1 cellular context compared by ENCODE assay signal in the genomic region with DNA sequence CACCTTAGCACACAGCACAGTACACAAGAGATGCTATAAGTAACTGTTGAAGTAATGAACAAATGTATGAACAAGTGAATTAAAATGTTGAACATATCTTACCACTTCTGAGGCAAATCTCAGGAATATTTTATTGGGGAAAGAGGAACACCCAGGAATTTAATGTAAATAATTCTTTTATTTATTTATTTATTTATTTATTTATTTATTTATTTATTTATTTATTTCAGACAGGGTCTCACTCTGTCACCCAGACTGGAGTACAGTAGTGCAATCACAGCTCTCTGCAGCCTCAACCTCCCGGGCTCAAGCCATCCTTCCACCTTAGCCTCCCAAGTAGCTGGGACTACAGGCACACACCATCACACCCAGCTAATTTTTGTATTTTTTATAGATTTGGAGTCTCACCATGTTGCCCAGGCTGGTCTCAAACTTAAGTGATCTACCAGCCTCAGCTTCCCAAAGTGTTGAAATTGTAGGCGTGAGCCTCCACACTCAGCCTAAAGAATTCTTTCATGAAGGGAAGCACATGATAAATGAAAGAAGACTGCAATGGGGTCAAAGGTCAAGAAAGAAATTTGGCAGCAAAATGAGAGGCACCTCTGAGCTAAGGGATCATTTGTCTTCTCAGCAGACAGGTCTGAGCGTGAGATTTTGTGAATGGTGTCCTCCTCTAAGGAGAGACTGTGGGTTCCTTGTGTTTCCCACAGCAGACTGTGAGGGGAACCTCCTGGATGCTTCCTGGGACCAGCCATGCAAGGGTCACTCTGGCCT.
TF ChIP-seq lines count a peak whose summit lies in the region.

No MANE protein-coding gene starts in this region.

TF ChIP-seq in HEK293, 187 proteins besides CTCF, POLR2A, EP300 and RAD21 (continued from another document):
- TF ChIP-seq ZNF654 (tag by site-specific recombination; IDR thresholded peaks at IDR 0.05; ENCODE audit: low read depth) (0 out of 2 replicates have a peak, but pooled peaks have one; percentile 13), ZFP41 (tag by site-specific recombination; IDR thresholded peaks at IDR 0.05; ENCODE audit: borderline replicate concordance) (no peak), ZSCAN18 (tag by site-specific recombination; IDR thresholded peaks at IDR 0.05) (no peak), ZNF157 (tag by site-specific recombination; IDR thresholded peaks at IDR 0.05) (no peak), ZNF311 (tag by site-specific recombination; IDR thresholded peaks at IDR 0.05; ENCODE audit: borderline replicate concordance) (no peak), SCRT2 (tag by site-specific recombination; IDR thresholded peaks at IDR 0.05) (no peak), ZNF664 (tag by site-specific recombination; IDR thresholded peaks at IDR 0.05) (no peak), SCRT1 (tag by site-specific recombination; IDR thresholded peaks at IDR 0.05; ENCODE audit: borderline replicate concordance) (no peak), PRDM1 (tag by site-specific recombination; IDR thresholded peaks at IDR 0.05) (no peak), ZNF677 (tag by site-specific recombination; IDR thresholded peaks at IDR 0.05) (no peak), ZBTB8A (tag by site-specific recombination; IDR thresholded peaks at IDR 0.05) (peak; percentile 62), TRIM28 (IDR thresholded peaks at IDR 0.05; ENCODE audit: borderline replicate concordance, low read length) (no peak), ZNF121 (tag by site-specific recombination; IDR thresholded peaks at IDR 0.05) (no peak), ZNF521 (tag by site-specific recombination; IDR thresholded peaks at IDR 0.05) (no peak), ZNF658 (tag by site-specific recombination; IDR thresholded peaks at IDR 0.05) (no peak), ZNF571 (tag by site-specific recombination; IDR thresholded peaks at IDR 0.05) (no peak), ZNF140 (tag by site-specific recombination; IDR thresholded peaks at IDR 0.05) (peak; percentile 67; the same call in 1 of the 2 replicates), ZNF426 (tag by site-specific recombination; IDR thresholded peaks at IDR 0.05) (peak; percentile 86), ZNF555 (tag by site-specific recombination; conservative IDR thresholded peaks at IDR 0.05) (peak; percentile 73), YY2 (tag by site-specific recombination; IDR thresholded peaks at IDR 0.05) (no peak), ZNF621 (tag by site-specific recombination; IDR thresholded peaks at IDR 0.05) (no peak), ZNF223 (tag by site-specific recombination; IDR thresholded peaks at IDR 0.05) (no peak), ZNF529 (tag by site-specific recombination; IDR thresholded peaks at IDR 0.05; ENCODE audit: insufficient replicate concordance) (peak; percentile 29), ZBTB1 (tag by site-specific recombination; IDR thresholded peaks at IDR 0.05) (no peak), ZNF366 (tag by site-specific recombination; conservative IDR thresholded peaks at IDR 0.05) (no peak), ZNF292 (tag by site-specific recombination; IDR thresholded peaks at IDR 0.05; ENCODE audit: borderline replicate concordance, low read depth) (no peak), ZNF510 (tag by site-specific recombination; IDR thresholded peaks at IDR 0.05; ENCODE audit: insufficient replicate concordance) (peak; percentile 52), ZSCAN23 (tag by site-specific recombination; IDR thresholded peaks at IDR 0.05) (no peak), OSR2 (tag by site-specific recombination; IDR thresholded peaks at IDR 0.05) (no peak)
- TF ChIP-seq, protein P1, sequence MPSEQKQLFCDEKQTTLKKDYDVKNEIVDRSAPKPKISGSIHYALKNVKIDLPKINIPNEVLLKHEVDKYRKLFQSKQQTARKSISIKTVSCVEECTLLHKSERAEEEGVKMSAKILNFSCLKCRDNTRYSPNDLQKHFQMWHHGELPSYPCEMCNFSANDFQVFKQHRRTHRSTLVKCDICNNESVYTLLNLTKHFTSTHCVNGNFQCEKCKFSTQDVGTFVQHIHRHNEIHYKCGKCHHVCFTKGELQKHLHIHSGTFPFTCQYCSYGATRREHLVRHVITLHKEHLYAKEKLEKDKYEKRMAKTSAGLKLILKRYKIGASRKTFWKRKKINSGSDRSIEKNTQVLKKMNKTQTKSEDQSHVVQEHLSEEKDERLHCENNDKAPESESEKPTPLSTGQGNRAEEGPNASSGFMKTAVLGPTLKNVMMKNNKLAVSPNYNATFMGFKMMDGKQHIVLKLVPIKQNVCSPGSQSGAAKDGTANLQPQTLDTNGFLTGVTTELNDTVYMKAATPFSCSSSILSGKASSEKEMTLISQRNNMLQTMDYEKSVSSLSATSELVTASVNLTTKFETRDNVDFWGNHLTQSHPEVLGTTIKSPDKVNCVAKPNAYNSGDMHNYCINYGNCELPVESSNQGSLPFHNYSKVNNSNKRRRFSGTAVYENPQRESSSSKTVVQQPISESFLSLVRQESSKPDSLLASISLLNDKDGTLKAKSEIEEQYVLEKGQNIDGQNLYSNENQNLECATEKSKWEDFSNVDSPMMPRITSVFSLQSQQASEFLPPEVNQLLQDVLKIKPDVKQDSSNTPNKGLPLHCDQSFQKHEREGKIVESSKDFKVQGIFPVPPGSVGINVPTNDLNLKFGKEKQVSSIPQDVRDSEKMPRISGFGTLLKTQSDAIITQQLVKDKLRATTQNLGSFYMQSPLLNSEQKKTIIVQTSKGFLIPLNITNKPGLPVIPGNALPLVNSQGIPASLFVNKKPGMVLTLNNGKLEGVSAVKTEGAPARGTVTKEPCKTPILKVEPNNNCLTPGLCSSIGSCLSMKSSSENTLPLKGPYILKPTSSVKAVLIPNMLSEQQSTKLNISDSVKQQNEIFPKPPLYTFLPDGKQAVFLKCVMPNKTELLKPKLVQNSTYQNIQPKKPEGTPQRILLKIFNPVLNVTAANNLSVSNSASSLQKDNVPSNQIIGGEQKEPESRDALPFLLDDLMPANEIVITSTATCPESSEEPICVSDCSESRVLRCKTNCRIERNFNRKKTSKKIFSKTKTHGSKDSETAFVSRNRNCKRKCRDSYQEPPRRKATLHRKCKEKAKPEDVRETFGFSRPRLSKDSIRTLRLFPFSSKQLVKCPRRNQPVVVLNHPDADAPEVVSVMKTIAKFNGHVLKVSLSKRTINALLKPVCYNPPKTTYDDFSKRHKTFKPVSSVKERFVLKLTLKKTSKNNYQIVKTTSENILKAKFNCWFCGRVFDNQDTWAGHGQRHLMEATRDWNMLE (tag by site-specific recombination; conservative IDR thresholded peaks at IDR 0.05; ENCODE audit: low read depth), result peak; percentile 83
- TF ChIP-seq, protein P2, sequence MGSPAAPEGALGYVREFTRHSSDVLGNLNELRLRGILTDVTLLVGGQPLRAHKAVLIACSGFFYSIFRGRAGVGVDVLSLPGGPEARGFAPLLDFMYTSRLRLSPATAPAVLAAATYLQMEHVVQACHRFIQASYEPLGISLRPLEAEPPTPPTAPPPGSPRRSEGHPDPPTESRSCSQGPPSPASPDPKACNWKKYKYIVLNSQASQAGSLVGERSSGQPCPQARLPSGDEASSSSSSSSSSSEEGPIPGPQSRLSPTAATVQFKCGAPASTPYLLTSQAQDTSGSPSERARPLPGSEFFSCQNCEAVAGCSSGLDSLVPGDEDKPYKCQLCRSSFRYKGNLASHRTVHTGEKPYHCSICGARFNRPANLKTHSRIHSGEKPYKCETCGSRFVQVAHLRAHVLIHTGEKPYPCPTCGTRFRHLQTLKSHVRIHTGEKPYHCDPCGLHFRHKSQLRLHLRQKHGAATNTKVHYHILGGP (tag by site-specific recombination; IDR thresholded peaks at IDR 0.05), result no peak
- TF ChIP-seq, protein P3, sequence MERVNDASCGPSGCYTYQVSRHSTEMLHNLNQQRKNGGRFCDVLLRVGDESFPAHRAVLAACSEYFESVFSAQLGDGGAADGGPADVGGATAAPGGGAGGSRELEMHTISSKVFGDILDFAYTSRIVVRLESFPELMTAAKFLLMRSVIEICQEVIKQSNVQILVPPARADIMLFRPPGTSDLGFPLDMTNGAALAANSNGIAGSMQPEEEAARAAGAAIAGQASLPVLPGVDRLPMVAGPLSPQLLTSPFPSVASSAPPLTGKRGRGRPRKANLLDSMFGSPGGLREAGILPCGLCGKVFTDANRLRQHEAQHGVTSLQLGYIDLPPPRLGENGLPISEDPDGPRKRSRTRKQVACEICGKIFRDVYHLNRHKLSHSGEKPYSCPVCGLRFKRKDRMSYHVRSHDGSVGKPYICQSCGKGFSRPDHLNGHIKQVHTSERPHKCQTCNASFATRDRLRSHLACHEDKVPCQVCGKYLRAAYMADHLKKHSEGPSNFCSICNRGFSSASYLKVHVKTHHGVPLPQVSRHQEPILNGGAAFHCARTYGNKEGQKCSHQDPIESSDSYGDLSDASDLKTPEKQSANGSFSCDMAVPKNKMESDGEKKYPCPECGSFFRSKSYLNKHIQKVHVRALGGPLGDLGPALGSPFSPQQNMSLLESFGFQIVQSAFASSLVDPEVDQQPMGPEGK (tag by site-specific recombination; IDR thresholded peaks at IDR 0.05), result no peak
- TF ChIP-seq, protein P4, sequence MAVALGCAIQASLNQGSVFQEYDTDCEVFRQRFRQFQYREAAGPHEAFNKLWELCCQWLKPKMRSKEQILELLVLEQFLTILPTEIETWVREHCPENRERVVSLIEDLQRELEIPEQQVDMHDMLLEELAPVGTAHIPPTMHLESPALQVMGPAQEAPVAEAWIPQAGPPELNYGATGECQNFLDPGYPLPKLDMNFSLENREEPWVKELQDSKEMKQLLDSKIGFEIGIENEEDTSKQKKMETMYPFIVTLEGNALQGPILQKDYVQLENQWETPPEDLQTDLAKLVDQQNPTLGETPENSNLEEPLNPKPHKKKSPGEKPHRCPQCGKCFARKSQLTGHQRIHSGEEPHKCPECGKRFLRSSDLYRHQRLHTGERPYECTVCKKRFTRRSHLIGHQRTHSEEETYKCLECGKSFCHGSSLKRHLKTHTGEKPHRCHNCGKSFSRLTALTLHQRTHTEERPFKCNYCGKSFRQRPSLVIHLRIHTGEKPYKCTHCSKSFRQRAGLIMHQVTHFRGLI (tag by site-specific recombination; IDR thresholded peaks at IDR 0.05), result no peak
- TF ChIP-seq, protein P5, sequence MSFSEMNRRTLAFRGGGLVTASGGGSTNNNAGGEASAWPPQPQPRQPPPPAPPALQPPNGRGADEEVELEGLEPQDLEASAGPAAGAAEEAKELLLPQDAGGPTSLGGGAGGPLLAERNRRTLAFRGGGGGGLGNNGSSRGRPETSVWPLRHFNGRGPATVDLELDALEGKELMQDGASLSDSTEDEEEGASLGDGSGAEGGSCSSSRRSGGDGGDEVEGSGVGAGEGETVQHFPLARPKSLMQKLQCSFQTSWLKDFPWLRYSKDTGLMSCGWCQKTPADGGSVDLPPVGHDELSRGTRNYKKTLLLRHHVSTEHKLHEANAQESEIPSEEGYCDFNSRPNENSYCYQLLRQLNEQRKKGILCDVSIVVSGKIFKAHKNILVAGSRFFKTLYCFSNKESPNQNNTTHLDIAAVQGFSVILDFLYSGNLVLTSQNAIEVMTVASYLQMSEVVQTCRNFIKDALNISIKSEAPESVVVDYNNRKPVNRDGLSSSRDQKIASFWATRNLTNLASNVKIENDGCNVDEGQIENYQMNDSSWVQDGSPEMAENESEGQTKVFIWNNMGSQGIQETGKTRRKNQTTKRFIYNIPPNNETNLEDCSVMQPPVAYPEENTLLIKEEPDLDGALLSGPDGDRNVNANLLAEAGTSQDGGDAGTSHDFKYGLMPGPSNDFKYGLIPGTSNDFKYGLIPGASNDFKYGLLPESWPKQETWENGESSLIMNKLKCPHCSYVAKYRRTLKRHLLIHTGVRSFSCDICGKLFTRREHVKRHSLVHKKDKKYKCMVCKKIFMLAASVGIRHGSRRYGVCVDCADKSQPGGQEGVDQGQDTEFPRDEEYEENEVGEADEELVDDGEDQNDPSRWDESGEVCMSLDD (tag by site-specific recombination; IDR thresholded peaks at IDR 0.05), result no peak
